ENCODE assay signal across 8 cellular contexts in the genomic region with DNA sequence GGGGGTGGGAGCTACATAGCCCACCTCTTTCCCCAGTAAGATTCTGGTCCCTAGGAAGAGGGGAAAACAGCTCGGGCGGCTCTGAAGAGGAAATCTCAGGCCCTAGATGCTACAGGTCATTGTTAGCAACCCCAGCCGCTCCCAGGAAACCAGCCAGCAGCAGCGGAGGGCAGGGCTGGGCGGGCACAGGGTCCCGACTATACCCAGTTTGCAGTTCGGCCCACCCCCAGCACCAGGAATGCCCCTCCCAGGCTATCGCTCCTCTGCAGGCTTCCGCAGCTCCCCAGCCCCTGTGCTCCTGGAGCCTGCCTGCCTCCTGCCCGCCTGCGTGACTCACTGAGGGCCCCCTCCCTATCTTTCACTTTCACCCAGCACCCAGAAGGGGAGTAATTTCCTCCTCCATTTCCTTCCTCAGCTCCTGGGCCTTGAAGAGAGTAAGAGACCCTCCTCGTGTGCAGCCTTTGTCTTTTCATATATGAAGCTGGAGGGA. TPM values are rescaled to one million over a fixed set of nuclear protein-coding genes. Genes with fewer than 3 reads are reported as not detected.
DNase-seq lines count a peak whose midpoint lies in the region; ATAC-seq and TF ChIP-seq lines count a peak whose summit lies in the region.

No MANE protein-coding gene starts in this region.

- H3K9me3 ChIP-seq in esophagus squamous epithelium (no peaks in the 10 kb centered on the region), testis (no peaks in the 10 kb centered on the region)

- DNase-seq in NCI-H510A treated with DMSO at 0.1 percent for 48 hours (lab: John Stamatoyannopoulos, UW) (peak; percentile 75), esophagus squamous epithelium (lab: John Stamatoyannopoulos, UW) (no peak), natural killer cell (no peak), testis (peak; percentile 56), cerebellar cortex (ENCODE audit: low spot score) (no peak)
- DNase-seq in activated T-cell treated with anti-CD3 and anti-CD28 coated beads, Interleukin-2, amount 50 U/mL, for 4 hours = peak; percentile 60

- 0 to 3% methylated on average over 7 to 11 of the region's 12 CpGs for WGBS in esophagus squamous epithelium, 2 donors
- 14% methylated on average over 6 to 12 of the region's 12 CpGs for WGBS in testis, 2 donors

- H3K27me3 Mint-ChIP-seq in activated T-cell treated with anti-CD3 and anti-CD28 coated beads, Interleukin-2, amount 50 U/mL, for 4 hours (ENCODE audit: low read depth) = no peaks in the 10 kb centered on the region
- H3K27me3 Mint-ChIP-seq in natural killer cell (ENCODE audit: low read depth in 2 of 2) = no peaks in the 10 kb centered on the region

- peaks cover 8% of the 10 kb centered on the region for H3K36me3 Mint-ChIP-seq in activated T-cell treated with anti-CD3 and anti-CD28 coated beads, Interleukin-2, amount 50 U/mL, for 4 hours (ENCODE audit: insufficient read depth)
- no peaks in the 10 kb centered on the region for H3K36me3 Mint-ChIP-seq in natural killer cell

- intact Hi-C loops in esophagus squamous epithelium (cut with DNase I) = no loop called here
- intact Hi-C loops in natural killer cell (cut with micrococcal nuclease) = loop anchor here (2.0 kb wide), 1 partner anchor 19 kb away; a partner anchor contains a TSS
- intact Hi-C loops in testis (cut with DNase I; ENCODE audit: low total_unique reads) = no loop called here

- H3K27me3 ChIP-seq in esophagus squamous epithelium (no peaks in the 10 kb centered on the region), testis (no peaks in the 10 kb centered on the region)

- ATAC-seq in GM19043 (IDR thresholded peaks at IDR 0.05; ENCODE audit: low read depth, unreplicated experiment) (peak; percentile 42), natural killer cell (peak; percentile 65 to 79 (median 78)), HG03378 (IDR thresholded peaks at IDR 0.05; ENCODE audit: unreplicated experiment) (no peak)
- peak; percentile 75 to 79 for ATAC-seq in activated T-cell treated with anti-CD3 and anti-CD28 coated beads, Interleukin-2, amount 50 U/mL, for 4 hours

- H3K27ac ChIP-seq in esophagus squamous epithelium (peak overlapping the region; percentile 85 to 100 (median 94)), testis (peak overlapping the region; percentile 68 to 80)

- peaks cover 63% of the 10 kb centered on the region for H3K4me1 Mint-ChIP-seq in activated T-cell treated with anti-CD3 and anti-CD28 coated beads, Interleukin-2, amount 50 U/mL, for 4 hours (ENCODE audit: low read depth)
- H3K4me1 Mint-ChIP-seq in natural killer cell = peaks cover 59 to 66% of the 10 kb centered on the region in 2 donors

- H3K27ac Mint-ChIP-seq in natural killer cell = peak overlapping the region; percentile 88 to 96

- peak overlapping the region; percentile 80 for H3K4me3 Mint-ChIP-seq in activated T-cell treated with anti-CD3 and anti-CD28 coated beads, Interleukin-2, amount 50 U/mL, for 4 hours
- peak overlapping the region; percentile 80 for H3K4me3 Mint-ChIP-seq in natural killer cell

- H3K4me3 ChIP-seq in esophagus squamous epithelium (peak overlapping the region in 3 of 4 donors; percentile 27 to 58 (median 33)), testis (no peak overlapping the region)

- H3K4me1 ChIP-seq in esophagus squamous epithelium (peaks cover 73 to 84% (median 74%) of the 10 kb centered on the region in 3 donors), testis (peaks cover 71% of the 10 kb centered on the region)

- no peaks in the 10 kb centered on the region for H3K9me3 Mint-ChIP-seq in activated T-cell treated with anti-CD3 and anti-CD28 coated beads, Interleukin-2, amount 50 U/mL, for 4 hours
- H3K9me3 Mint-ChIP-seq in natural killer cell = no peaks in the 10 kb centered on the region

- TF ChIP-seq POLR2A in esophagus squamous epithelium (IDR thresholded peaks at IDR 0.05) = peak in 1 of 4 donors; percentile 11
- TF ChIP-seq POLR2A in testis (IDR thresholded peaks at IDR 0.05) = no peak

- peak in 1 of 6 experiments; percentile 9 for TF ChIP-seq CTCF in esophagus squamous epithelium (IDR thresholded peaks at IDR 0.05)
- TF ChIP-seq CTCF in natural killer cell (IDR thresholded peaks at IDR 0.05) = no peak
- TF ChIP-seq CTCF in testis (IDR thresholded peaks at IDR 0.05) = no peak

- H3K36me3 ChIP-seq in esophagus squamous epithelium (peaks cover 21 to 36% (median 21%) of the 10 kb centered on the region in 3 donors), testis (ENCODE audit: low read depth, missing control alignments) (no peaks in the 10 kb centered on the region)

RNA-seq across cellular contexts. Expression of a gene that starts 27.2 kb away (rescaled TPM):
- total RNA-seq in activated T-cell treated with anti-CD3 and anti-CD28 coated beads, Interleukin-2, amount 50 U/mL, for 4 hours = 10 to 100 TPM; 41.0 to 55.2 (median 50.8) TPM
- total RNA-seq in esophagus squamous epithelium = 10 to 100 TPM in 1 of 4 donors, 1 to 10 TPM in 3; 4.2 to 13.9 (median 7.2) TPM
- total RNA-seq in natural killer cell = 10 to 100 TPM; 26.0 to 32.3 (median 28.9) TPM
- total RNA-seq in testis = 10 to 100 TPM; 74.8 to 85.6 TPM
- polyA plus RNA-seq in testis (ENCODE audit: insufficient read depth, low read depth, low replicate concordance) = 184 TPM

Comparison
In these comparisons a context has a peak if more than half of its experiments do, and no peak if none do; other contexts are left out.
1. DNase-seq: peak in NCI-H510A treated with DMSO at 0.1 percent for 48 hours (single experiment), activated T-cell treated with anti-CD3 and anti-CD28 coated beads, Interleukin-2, amount 50 U/mL, for 4 hours (single experiment) and testis (single experiment); none in esophagus squamous epithelium (single experiment), natural killer cell (single experiment) and cerebellar cortex (single experiment).
2. H3K4me3 ChIP-seq: peak in esophagus squamous epithelium (3 of 4); none in testis (0 of 2).